Comparison of ENCODE assay signal across 11 cellular contexts in genomic region chr11:565921-566509, GRCh38. TPM values are rescaled to one million over a fixed set of nuclear protein-coding genes. Genes with fewer than 3 reads are reported as not detected.
A peak's percentile ranks its signal among the peaks of the same experiment; 100 is the strongest.
DNase-seq lines count a peak whose midpoint lies in the region; ATAC-seq and FAIRE-seq lines count a peak whose summit lies in the region.
"Had no signal": no experiment of that assay in that cellular context is flagged by ENCODE, and none has a peak within 500 bp of the region (broad histone marks: within the 10 kb centered on the region; RNA-seq: fewer than 3 reads in every experiment).

No MANE protein-coding gene starts in this region.

- peaks cover 0 to 4% (median 0%) of the 10 kb centered on the region in 3 experiments for H3K27me3 ChIP-seq in neuronal stem cell (ENCODE audit: control insufficient read depth in 3 of 3, insufficient read depth in 3 of 3, low read depth in 1 of 3, low read length in 3 of 3)

- H2AFZ ChIP-seq in neuronal stem cell (ENCODE audit: low read length) = no peak overlapping the region
- H2AFZ ChIP-seq: PC-9 had no signal

- no peak overlapping the region for H3K4me3 Mint-ChIP-seq in activated CD4-positive, alpha-beta T cell treated with anti-CD3 and anti-CD28 coated beads for 36 hours
- no peak overlapping the region for H3K4me3 Mint-ChIP-seq in activated CD4-positive, alpha-beta T cell treated with anti-CD3 and anti-CD28 coated beads, Interleukin-2, amount 10 ng/mL, durations not matched to agents 24 days and 14 days
- H3K4me3 Mint-ChIP-seq: central memory CD8-positive, alpha-beta T cell; natural killer cell had no signal

- no peak overlapping the region for H3K14ac ChIP-seq in neuronal stem cell (ENCODE audit: low read length)

- H3K27ac Mint-ChIP-seq in activated CD4-positive, alpha-beta T cell treated with anti-CD3 and anti-CD28 coated beads for 36 hours = no peak overlapping the region
- no peak overlapping the region for H3K27ac Mint-ChIP-seq in activated CD4-positive, alpha-beta T cell treated with anti-CD3 and anti-CD28 coated beads, Interleukin-2, amount 10 ng/mL, durations not matched to agents 24 days and 14 days
- H3K27ac Mint-ChIP-seq: natural killer cell had no signal

- CTCF ChIA-PET in activated CD4-positive, alpha-beta T cell treated with anti-CD3 and anti-CD28 coated beads for 36 hours (lab: Charles Lee) = interaction anchor here (0.6 to 2.0 kb wide), 4 partner anchors 12 to 195 kb away, joined by 3 to 5 read pairs (median 4); no protein-coding TSS in a partner anchor

- H3K79me1 ChIP-seq in neuronal stem cell (ENCODE audit: low read depth, low read length) = peaks cover 18% of the 10 kb centered on the region

- no peak overlapping the region for H3K4ac ChIP-seq in neuronal stem cell (ENCODE audit: low read length)

- no peaks in the 10 kb centered on the region for H3K27me3 Mint-ChIP-seq in activated CD4-positive, alpha-beta T cell treated with anti-CD3 and anti-CD28 coated beads for 36 hours
- no peaks in the 10 kb centered on the region for H3K27me3 Mint-ChIP-seq in activated CD4-positive, alpha-beta T cell treated with anti-CD3 and anti-CD28 coated beads, Interleukin-2, amount 10 ng/mL, durations not matched to agents 24 days and 14 days
- H3K27me3 Mint-ChIP-seq: central memory CD8-positive, alpha-beta T cell had no signal

- H3K9me3 ChIP-seq in SK-N-MC (ENCODE audit: low read depth, low read length) (no peaks in the 10 kb centered on the region), neuronal stem cell (replicated peaks in 1 of 2; ENCODE audit: control insufficient read depth in 2 of 2, insufficient read depth in 1 of 2, low read depth in 1 of 2, low read length in 2 of 2) (no peaks in the 10 kb centered on the region)

- H2BK12ac ChIP-seq in neuronal stem cell (ENCODE audit: low read length) = no peak overlapping the region

- no peaks in the 10 kb centered on the region for H3K36me3 ChIP-seq in SK-N-MC (ENCODE audit: insufficient read depth, low read length)
- peaks cover 4 to 5% of the 10 kb centered on the region in 2 donors for H3K36me3 ChIP-seq in neuronal stem cell (replicated peaks in 1 of 2; ENCODE audit: control insufficient read depth in 2 of 2, insufficient read depth in 2 of 2, low read length in 2 of 2)

- peak; percentile 16 for DNase-seq in activated CD4-positive, alpha-beta T cell treated with anti-CD3 and anti-CD28 coated beads for 36 hours
- no peak for DNase-seq in activated CD4-positive, alpha-beta T cell treated with anti-CD3 and anti-CD28 coated beads, Interleukin-2, amount 10 ng/mL, durations not matched to agents 24 days and 14 days
- DNase-seq in SK-N-MC (ENCODE audit: low read depth, low spot score) = no peak
- DNase-seq in neuronal stem cell (ENCODE audit: low spot score) = no peak
- DNase-seq in NCI-H446 treated with DMSO at 0.1 percent for 48 hours (lab: John Stamatoyannopoulos, UW) = no peak
- no peak for DNase-seq in GM19239 (ENCODE audit: insufficient read length, low spot score)
- DNase-seq: immature natural killer cell, natural killer cell, PC-9, small intestine had no signal

- peak overlapping the region; percentile 28 for H3K18ac ChIP-seq in neuronal stem cell (ENCODE audit: low read length)

- H2AK5ac ChIP-seq in neuronal stem cell (ENCODE audit: low read depth, low read length) = peak overlapping the region; percentile 94

- H2BK120ac ChIP-seq in neuronal stem cell (ENCODE audit: low read depth, low read length) = no peak overlapping the region

- no peak overlapping the region for H4K8ac ChIP-seq in neuronal stem cell (ENCODE audit: low read depth, low read length)

- peak overlapping the region; percentile 73 for H3K23ac ChIP-seq in neuronal stem cell (ENCODE audit: low read depth, low read length, poor library complexity)

- no peak for FAIRE-seq in GM19239 (lab: Jason Lieb, UNC)
- FAIRE-seq: small intestine had no signal

- POLR2A ChIA-PET in activated CD4-positive, alpha-beta T cell treated with anti-CD3 and anti-CD28 coated beads for 36 hours (lab: Charles Lee) = no interaction called here

- no peaks in the 10 kb centered on the region for H3K9me3 Mint-ChIP-seq in activated CD4-positive, alpha-beta T cell treated with anti-CD3 and anti-CD28 coated beads for 36 hours (ENCODE audit: low read depth)
- H3K9me3 Mint-ChIP-seq in activated CD4-positive, alpha-beta T cell treated with anti-CD3 and anti-CD28 coated beads, Interleukin-2, amount 10 ng/mL, durations not matched to agents 24 days and 14 days = no peaks in the 10 kb centered on the region
- H3K9me3 Mint-ChIP-seq: central memory CD8-positive, alpha-beta T cell; immature natural killer cell; natural killer cell had no signal

- no CpG with 5 or more reads among the region's 12 CpGs for WGBS in neuronal stem cell (ENCODE audit: extremely low coverage in 2 of 2, insufficient read length in 2 of 2, insufficient replicate concordance in 1 of 2), 2 donors

- H3K4me3 ChIP-seq in SK-N-MC (peak overlapping the region; percentile 43), neuronal stem cell (ENCODE audit: low read length in 2 of 2) (no peak overlapping the region)
- H3K4me3 ChIP-seq: PC-9 had no signal

- H2BK5ac ChIP-seq in neuronal stem cell (ENCODE audit: low read length) = peak overlapping the region; percentile 48

- peaks cover 3% of the 10 kb centered on the region for H3K4me1 Mint-ChIP-seq in activated CD4-positive, alpha-beta T cell treated with anti-CD3 and anti-CD28 coated beads for 36 hours
- H3K4me1 Mint-ChIP-seq in activated CD4-positive, alpha-beta T cell treated with anti-CD3 and anti-CD28 coated beads, Interleukin-2, amount 10 ng/mL, durations not matched to agents 24 days and 14 days = peaks cover 20% of the 10 kb centered on the region

- no peak overlapping the region for H4K91ac ChIP-seq in neuronal stem cell (ENCODE audit: low read depth, low read length, poor library complexity)

- peaks cover 13% of the 10 kb centered on the region for H3K36me3 Mint-ChIP-seq in activated CD4-positive, alpha-beta T cell treated with anti-CD3 and anti-CD28 coated beads for 36 hours (ENCODE audit: low read depth)
- peaks cover 18% of the 10 kb centered on the region for H3K36me3 Mint-ChIP-seq in activated CD4-positive, alpha-beta T cell treated with anti-CD3 and anti-CD28 coated beads, Interleukin-2, amount 10 ng/mL, durations not matched to agents 24 days and 14 days (ENCODE audit: low read depth)
- H3K36me3 Mint-ChIP-seq: immature natural killer cell, natural killer cell had no signal

- ATAC-seq in activated CD4-positive, alpha-beta T cell treated with anti-CD3 and anti-CD28 coated beads for 36 hours = no peak
- ATAC-seq: natural killer cell had no signal

- H3K9ac ChIP-seq in SK-N-MC (ENCODE audit: insufficient read length) = no peak overlapping the region
- peak overlapping the region; percentile 44 for H3K9ac ChIP-seq in neuronal stem cell (ENCODE audit: low read depth, low read length, poor library complexity)

- H2BK15ac ChIP-seq in neuronal stem cell (ENCODE audit: low read length) = peak overlapping the region; percentile 11

- H3K4me2 ChIP-seq in neuronal stem cell (ENCODE audit: insufficient read depth, low read length, poor library complexity, severe bottlenecking) = no peak overlapping the region
- H3K4me2 ChIP-seq: PC-9 had no signal

- intact Hi-C loops in activated CD4-positive, alpha-beta T cell treated with anti-CD3 and anti-CD28 coated beads for 36 hours (cut with DNase I, micrococcal nuclease) = no loop called here
- intact Hi-C loops in activated CD4-positive, alpha-beta T cell treated with anti-CD3 and anti-CD28 coated beads, Interleukin-2, amount 10 ng/mL, durations not matched to agents 24 days and 14 days (cut with micrococcal nuclease) = no loop called here

- peaks cover 25 to 30% of the 10 kb centered on the region in 2 donors for H3K4me1 ChIP-seq in neuronal stem cell (ENCODE audit: control insufficient read depth in 2 of 2, insufficient read depth in 1 of 2, low read depth in 1 of 2, low read length in 2 of 2)

- peak overlapping the region; percentile 85 for H3K27ac ChIP-seq in SK-N-MC
- H3K27ac ChIP-seq in neuronal stem cell (replicated peaks; ENCODE audit: low read length) = peak overlapping the region; percentile 22
- H3K27ac ChIP-seq: PC-9 had no signal

RNA-seq across cellular contexts. Expression of gene RASSF7, which starts 5.2 kb away (rescaled TPM):
- 10 to 100 TPM; 16.8 TPM for total RNA-seq in activated CD4-positive, alpha-beta T cell treated with anti-CD3 and anti-CD28 coated beads for 36 hours
- 21.8 and 23.1 TPM in 2 replicates for total RNA-seq in activated CD4-positive, alpha-beta T cell treated with anti-CD3 and anti-CD28 coated beads, Interleukin-2, amount 10 ng/mL, durations not matched to agents 24 days and 14 days
- 8.9 TPM for polyA plus RNA-seq in neuronal stem cell (2013, experiment 1 of 2)
- 9.1 TPM for polyA plus RNA-seq in neuronal stem cell (2013, experiment 2 of 2)

RNA-seq across cellular contexts. Expression of gene LMNTD2, which starts 5.5 kb away (rescaled TPM):
- total RNA-seq in activated CD4-positive, alpha-beta T cell treated with anti-CD3 and anti-CD28 coated beads for 36 hours = 1 to 10 TPM; 2.7 to 4.9 TPM
- total RNA-seq in activated CD4-positive, alpha-beta T cell treated with anti-CD3 and anti-CD28 coated beads, Interleukin-2, amount 10 ng/mL, durations not matched to agents 24 days and 14 days = 0.47 and 1.1 TPM in 2 replicates
- 0.75 TPM for polyA plus RNA-seq in neuronal stem cell (2013, experiment 1 of 2)
- polyA plus RNA-seq in neuronal stem cell (2013, experiment 2 of 2) = 0.87 TPM

RNA-seq across cellular contexts. Expression of gene PHRF1, which starts 10.3 kb away (rescaled TPM):
- total RNA-seq in activated CD4-positive, alpha-beta T cell treated with anti-CD3 and anti-CD28 coated beads for 36 hours = 10 to 100 TPM; 40.0 to 44.5 TPM
- total RNA-seq in activated CD4-positive, alpha-beta T cell treated with anti-CD3 and anti-CD28 coated beads, Interleukin-2, amount 10 ng/mL, durations not matched to agents 24 days and 14 days = 54.8 and 57.4 TPM in 2 replicates
- 13.1 TPM for polyA plus RNA-seq in neuronal stem cell (2013, experiment 1 of 2)
- 12.9 TPM for polyA plus RNA-seq in neuronal stem cell (2013, experiment 2 of 2)

RNA-seq across cellular contexts. Expression of gene LRRC56, which starts 28.7 kb away (rescaled TPM):
- total RNA-seq in activated CD4-positive, alpha-beta T cell treated with anti-CD3 and anti-CD28 coated beads for 36 hours = under 1 TPM; 0.96 to 0.98 TPM
- 2.1 and 2.3 TPM in 2 replicates for total RNA-seq in activated CD4-positive, alpha-beta T cell treated with anti-CD3 and anti-CD28 coated beads, Interleukin-2, amount 10 ng/mL, durations not matched to agents 24 days and 14 days
- 1.1 TPM for polyA plus RNA-seq in neuronal stem cell (2013, experiment 1 of 2)
- 1.2 TPM for polyA plus RNA-seq in neuronal stem cell (2013, experiment 2 of 2)

RNA-seq across cellular contexts. Expression of gene HRAS, which starts 30.6 kb away (rescaled TPM):
- 10 to 100 TPM; 26.8 to 41.9 TPM for total RNA-seq in activated CD4-positive, alpha-beta T cell treated with anti-CD3 and anti-CD28 coated beads for 36 hours
- 70.8 and 94.4 TPM in 2 replicates for total RNA-seq in activated CD4-positive, alpha-beta T cell treated with anti-CD3 and anti-CD28 coated beads, Interleukin-2, amount 10 ng/mL, durations not matched to agents 24 days and 14 days
- polyA plus RNA-seq in neuronal stem cell (2013, experiment 1 of 2) = 26.4 TPM
- 25.5 TPM for polyA plus RNA-seq in neuronal stem cell (2013, experiment 2 of 2)
